14 cellular contexts compared by ENCODE assay signal in genomic region chr21:10641107-10641506, GRCh38.
DNase-seq lines count a peak whose midpoint lies in the region; ATAC-seq and TF ChIP-seq lines count a peak whose summit lies in the region.
"Had no signal": no experiment of that assay in that cellular context is flagged by ENCODE, and none has a peak within 500 bp of the region (broad histone marks: within the 10 kb centered on the region; RNA-seq: fewer than 3 reads in every experiment).

No MANE protein-coding gene starts in this region.

- intact Hi-C loops in mammary epithelial cell (cut with micrococcal nuclease) = no loop called here

- 20% methylated on average over 1 of the region's 1 CpG; no CpG with 5 or more reads in 1 of the 2 experiments for WGBS in endodermal cell (ENCODE audit: insufficient coverage in 1 of 2, insufficient read length in 1 of 2), 2 experiments
- no CpG with 5 or more reads among the region's 1 CpG for WGBS in mesendoderm (ENCODE audit: extremely low coverage, insufficient coverage, low lambda C conversion rate)
- WGBS in upper lobe of left lung, 2 donors = 29 to 56% methylated on average over 1 of the region's 1 CpG
- 23% methylated on average over 1 of the region's 1 CpG for WGBS in mammary epithelial cell (ENCODE audit: low coverage, missing lambda C conversion rate)

- in situ Hi-C loops in mammary epithelial cell (cut with MboI; ENCODE audit: low sequenced_read_pairs in 2 of 2) = no loop called here

- no peak overlapping the region for H3K18ac ChIP-seq in mesendoderm (ENCODE audit: low read length)

- H3K27ac Mint-ChIP-seq in endodermal cell = no peak overlapping the region
- H3K27ac Mint-ChIP-seq: CD4-positive, CD25-positive, alpha-beta regulatory T cell had no signal

- H3K9ac ChIP-seq in DND-41 (ENCODE audit: low read depth, low read length) (no peak overlapping the region), endodermal cell (ENCODE audit: extremely low read depth, low read length, poor library complexity, severe bottlenecking) (no peak overlapping the region), mesendoderm (ENCODE audit: low read length) (no peak overlapping the region), mammary epithelial cell (ENCODE audit: insufficient read depth, low read length) (no peak overlapping the region)
- H3K9ac ChIP-seq: BLaER1 treated with 17β-estradiol and CSF1 and Interleukin-3, amounts not matched to agents 10 nM and 100 nM; GM23248 had no signal

- dilution Hi-C loops in mammary epithelial cell (cut with HindIII; ENCODE audit: low sequenced_read_pairs) = no loop called here

- H2AK5ac ChIP-seq in mesendoderm (ENCODE audit: low read length) = no peak overlapping the region

- H3K9me3 ChIP-seq in DND-41 (ENCODE audit: insufficient read depth, low read length, severe bottlenecking) (peaks cover 10% of the 10 kb centered on the region), endodermal cell (ENCODE audit: control insufficient read depth, low read length) (peaks cover 86% of the 10 kb centered on the region), upper lobe of left lung (peaks cover 0 to 51% (median 5%) of the 10 kb centered on the region in 4 donors), mammary epithelial cell (replicated peaks; ENCODE audit: insufficient read depth, low read length) (peaks cover 56% of the 10 kb centered on the region)

- H2AFZ ChIP-seq in DND-41 (ENCODE audit: low read depth, low read length) = no peak overlapping the region
- H2AFZ ChIP-seq in mammary epithelial cell (ENCODE audit: low read depth, low read length) = no peak overlapping the region
- H2AFZ ChIP-seq: GM23248 had no signal

- no TSS peak for BruUV-seq in mammary epithelial cell (replicated peaks; lab: Mats Ljungman, UMichigan)

- no peak for TF ChIP-seq POLR2A in upper lobe of left lung (IDR thresholded peaks at IDR 0.05)

- H3K27ac ChIP-seq in DND-41 (ENCODE audit: low read length) = no peak overlapping the region
- H3K27ac ChIP-seq in endodermal cell (ENCODE audit: low read depth, low read length) = no peak overlapping the region
- H3K27ac ChIP-seq in mesendoderm (ENCODE audit: low read depth, low read length) = no peak overlapping the region
- H3K27ac ChIP-seq in upper lobe of left lung = no peak overlapping the region
- no peak overlapping the region for H3K27ac ChIP-seq in mammary epithelial cell (ENCODE audit: insufficient read depth, low read depth, low read length)
- H3K27ac ChIP-seq: GM23248 had no signal

- no peaks in the 10 kb centered on the region for H3K79me1 ChIP-seq in mesendoderm (ENCODE audit: low read length)

- no peak overlapping the region for H3K4me3 Mint-ChIP-seq in endodermal cell
- H3K4me3 Mint-ChIP-seq: CD4-positive, CD25-positive, alpha-beta regulatory T cell had no signal

- H3K27me3 ChIP-seq in DND-41 (ENCODE audit: insufficient read depth, low read length, poor library complexity) = no peaks in the 10 kb centered on the region
- no peaks in the 10 kb centered on the region for H3K27me3 ChIP-seq in endodermal cell (ENCODE audit: control insufficient read depth, insufficient read depth, low read length, poor library complexity, severe bottlenecking)
- no peaks in the 10 kb centered on the region for H3K27me3 ChIP-seq in mesendoderm (ENCODE audit: insufficient read depth, low read length, poor library complexity)
- H3K27me3 ChIP-seq in upper lobe of left lung = no peaks in the 10 kb centered on the region
- no peaks in the 10 kb centered on the region for H3K27me3 ChIP-seq in H7 (ENCODE audit: control insufficient read depth, insufficient read depth, low read length)
- H3K27me3 ChIP-seq in mammary epithelial cell (ENCODE audit: insufficient read depth, low read length) = no peaks in the 10 kb centered on the region
- H3K27me3 ChIP-seq: BLaER1 treated with 17β-estradiol and CSF1 and Interleukin-3, amounts not matched to agents 10 nM and 100 nM had no signal

- no peaks in the 10 kb centered on the region for H4K20me1 ChIP-seq in DND-41 (ENCODE audit: insufficient read depth, low read length)
- no peaks in the 10 kb centered on the region for H4K20me1 ChIP-seq in mammary epithelial cell (ENCODE audit: insufficient read depth, low read length)
- H4K20me1 ChIP-seq: BLaER1 treated with 17β-estradiol and CSF1 and Interleukin-3, amounts not matched to agents 10 nM and 100 nM had no signal

- no peak overlapping the region for H3K4ac ChIP-seq in mesendoderm (ENCODE audit: low read depth, low read length)

- H3K9me3 Mint-ChIP-seq in endodermal cell = no peaks in the 10 kb centered on the region

- H3K36me3 ChIP-seq in DND-41 (ENCODE audit: insufficient read depth, low read length) = no peaks in the 10 kb centered on the region
- no peaks in the 10 kb centered on the region for H3K36me3 ChIP-seq in endodermal cell (ENCODE audit: control insufficient read depth, insufficient read depth, low read length)
- no peaks in the 10 kb centered on the region for H3K36me3 ChIP-seq in mesendoderm (ENCODE audit: control insufficient read depth, insufficient read depth, low read length)
- no peaks in the 10 kb centered on the region for H3K36me3 ChIP-seq in upper lobe of left lung
- H3K36me3 ChIP-seq in H7 (replicated peaks; ENCODE audit: control insufficient read depth, insufficient read depth, low read length) = no peaks in the 10 kb centered on the region
- no peaks in the 10 kb centered on the region for H3K36me3 ChIP-seq in mammary epithelial cell (ENCODE audit: insufficient read depth, low read length)
- H3K36me3 ChIP-seq: BLaER1 treated with 17β-estradiol and CSF1 and Interleukin-3, amounts not matched to agents 10 nM and 100 nM had no signal

- H3K4me1 ChIP-seq in DND-41 (ENCODE audit: insufficient read depth, low read length) (no peaks in the 10 kb centered on the region), endodermal cell (ENCODE audit: control insufficient read depth, insufficient read depth, low read length) (no peaks in the 10 kb centered on the region), mesendoderm (ENCODE audit: control insufficient read depth, low read depth, low read length) (no peaks in the 10 kb centered on the region), upper lobe of left lung (no peaks in the 10 kb centered on the region), mammary epithelial cell (ENCODE audit: insufficient read depth, low read length) (no peaks in the 10 kb centered on the region)

- H2BK120ac ChIP-seq in mesendoderm (ENCODE audit: low read depth, low read length) = no peak overlapping the region

- H3K4me1 Mint-ChIP-seq in endodermal cell = no peaks in the 10 kb centered on the region
- H3K4me1 Mint-ChIP-seq: CD4-positive, CD25-positive, alpha-beta regulatory T cell had no signal

- H3K4me2 ChIP-seq in DND-41 (ENCODE audit: insufficient read depth, low read length) = no peak overlapping the region
- H3K4me2 ChIP-seq in mesendoderm (ENCODE audit: low read length) = no peak overlapping the region
- no peak overlapping the region for H3K4me2 ChIP-seq in mammary epithelial cell (ENCODE audit: insufficient read depth, low read depth, low read length)

- no peak overlapping the region for H2BK5ac ChIP-seq in mesendoderm (ENCODE audit: low read length)

- CTCF ChIA-PET in mammary epithelial cell (lab: Charles Lee; ENCODE audit: low non-redundant PET) = no interaction called here

- DNase-seq in DND-41 (no peak), endodermal cell (no peak), mesendoderm (no peak), upper lobe of left lung (no peak), mesenteric fat pad (ENCODE audit: low spot score) (no peak), H7 (no peak), mammary epithelial cell (no peak)
- DNase-seq: 8988T; AML-193; CD4-positive, CD25-positive, alpha-beta regulatory T cell; DMS53; GM23248 had no signal

- H3K4me3 ChIP-seq in DND-41 (ENCODE audit: low read depth in 1 of 2, low read length in 2 of 2) = no peak overlapping the region
- peak overlapping the region; percentile 58 for H3K4me3 ChIP-seq in endodermal cell (ENCODE audit: low read length)
- H3K4me3 ChIP-seq in mesendoderm (ENCODE audit: low read length) = peak overlapping the region; percentile 31
- no peak overlapping the region for H3K4me3 ChIP-seq in upper lobe of left lung
- H3K4me3 ChIP-seq in H7 (ENCODE audit: insufficient read depth, low read depth, low read length) = no peak overlapping the region
- H3K4me3 ChIP-seq in mammary epithelial cell (replicated peaks in 1 of 3; ENCODE audit: insufficient read depth in 1 of 3, low read depth in 2 of 3, low read length in 3 of 3) = no peak overlapping the region
- H3K4me3 ChIP-seq: BLaER1 treated with 17β-estradiol and CSF1 and Interleukin-3, amounts not matched to agents 10 nM and 100 nM; GM23248 had no signal

- TF ChIP-seq CTCF in DND-41 (IDR thresholded peaks at IDR 0.05; ENCODE audit: borderline replicate concordance, extremely low read depth, low read length, poor library complexity, severe bottlenecking) (no peak), endodermal cell (conservative IDR thresholded peaks at IDR 0.05) (no peak), upper lobe of left lung (IDR thresholded peaks at IDR 0.05) (no peak), mammary epithelial cell (conservative IDR thresholded peaks at IDR 0.05 in 1 of 2, IDR thresholded peaks at IDR 0.05 in 1 of 2; ENCODE audit: extremely low read depth in 1 of 2, insufficient read depth in 1 of 2, low read depth in 1 of 2, low read length in 2 of 2) (no peak)

- H4K5ac ChIP-seq in mesendoderm (ENCODE audit: low read length) = no peak overlapping the region

- no peak overlapping the region for H3K23ac ChIP-seq in mesendoderm (ENCODE audit: low read length)

- H2BK15ac ChIP-seq in mesendoderm (replicated peaks; ENCODE audit: low read depth) = no peak overlapping the region

- ATAC-seq in DND-41 (ENCODE audit: insufficient read depth, low read depth) = 0 out of 3 replicates have a peak, but pooled peaks have one; percentile 14
- ATAC-seq in upper lobe of left lung (ENCODE audit: low FRiP score in 2 of 2) = peak; percentile 6 to 10
- no peak for ATAC-seq in GM18868 (IDR thresholded peaks at IDR 0.05; ENCODE audit: unreplicated experiment)

- H3K79me2 ChIP-seq in DND-41 (ENCODE audit: insufficient read depth, low read length) (no peaks in the 10 kb centered on the region), mesendoderm (ENCODE audit: control insufficient read depth, insufficient read depth, low read length) (no peaks in the 10 kb centered on the region), mammary epithelial cell (ENCODE audit: insufficient read depth, low read length) (no peaks in the 10 kb centered on the region)

- TF ChIP-seq EP300 in upper lobe of left lung (IDR thresholded peaks at IDR 0.05) = no peak

- H3K27me3 Mint-ChIP-seq in endodermal cell (ENCODE audit: insufficient read depth) = no peaks in the 10 kb centered on the region
- H3K27me3 Mint-ChIP-seq: CD4-positive, CD25-positive, alpha-beta regulatory T cell had no signal

- no peaks in the 10 kb centered on the region for H3K36me3 Mint-ChIP-seq in endodermal cell (ENCODE audit: low read depth)
- H3K36me3 Mint-ChIP-seq: CD4-positive, CD25-positive, alpha-beta regulatory T cell had no signal

- H3K56ac ChIP-seq in mesendoderm (ENCODE audit: low read length) = no peak overlapping the region

- H4K8ac ChIP-seq in mesendoderm (ENCODE audit: low read depth, low read length) = no peak overlapping the region

Comparison
In these comparisons a context has a peak if more than half of its experiments do, and no peak if none do; other contexts are left out.
1. H3K4me3 ChIP-seq: peak in endodermal cell (single experiment) and mesendoderm (single experiment); none in DND-41 (0 of 2), upper lobe of left lung (0 of 4), H7 (single experiment) and mammary epithelial cell (0 of 3).